In genomic region chrX:24693453-24694202, GRCh38 we compare ENCODE assay signal across 8 cellular contexts. TPM values are rescaled to one million over a fixed set of nuclear protein-coding genes. Genes with fewer than 3 reads are reported as not detected.
DNase-seq lines count a peak whose midpoint lies in the region; ATAC-seq and TF ChIP-seq lines count a peak whose summit lies in the region.

A gene with protein sequence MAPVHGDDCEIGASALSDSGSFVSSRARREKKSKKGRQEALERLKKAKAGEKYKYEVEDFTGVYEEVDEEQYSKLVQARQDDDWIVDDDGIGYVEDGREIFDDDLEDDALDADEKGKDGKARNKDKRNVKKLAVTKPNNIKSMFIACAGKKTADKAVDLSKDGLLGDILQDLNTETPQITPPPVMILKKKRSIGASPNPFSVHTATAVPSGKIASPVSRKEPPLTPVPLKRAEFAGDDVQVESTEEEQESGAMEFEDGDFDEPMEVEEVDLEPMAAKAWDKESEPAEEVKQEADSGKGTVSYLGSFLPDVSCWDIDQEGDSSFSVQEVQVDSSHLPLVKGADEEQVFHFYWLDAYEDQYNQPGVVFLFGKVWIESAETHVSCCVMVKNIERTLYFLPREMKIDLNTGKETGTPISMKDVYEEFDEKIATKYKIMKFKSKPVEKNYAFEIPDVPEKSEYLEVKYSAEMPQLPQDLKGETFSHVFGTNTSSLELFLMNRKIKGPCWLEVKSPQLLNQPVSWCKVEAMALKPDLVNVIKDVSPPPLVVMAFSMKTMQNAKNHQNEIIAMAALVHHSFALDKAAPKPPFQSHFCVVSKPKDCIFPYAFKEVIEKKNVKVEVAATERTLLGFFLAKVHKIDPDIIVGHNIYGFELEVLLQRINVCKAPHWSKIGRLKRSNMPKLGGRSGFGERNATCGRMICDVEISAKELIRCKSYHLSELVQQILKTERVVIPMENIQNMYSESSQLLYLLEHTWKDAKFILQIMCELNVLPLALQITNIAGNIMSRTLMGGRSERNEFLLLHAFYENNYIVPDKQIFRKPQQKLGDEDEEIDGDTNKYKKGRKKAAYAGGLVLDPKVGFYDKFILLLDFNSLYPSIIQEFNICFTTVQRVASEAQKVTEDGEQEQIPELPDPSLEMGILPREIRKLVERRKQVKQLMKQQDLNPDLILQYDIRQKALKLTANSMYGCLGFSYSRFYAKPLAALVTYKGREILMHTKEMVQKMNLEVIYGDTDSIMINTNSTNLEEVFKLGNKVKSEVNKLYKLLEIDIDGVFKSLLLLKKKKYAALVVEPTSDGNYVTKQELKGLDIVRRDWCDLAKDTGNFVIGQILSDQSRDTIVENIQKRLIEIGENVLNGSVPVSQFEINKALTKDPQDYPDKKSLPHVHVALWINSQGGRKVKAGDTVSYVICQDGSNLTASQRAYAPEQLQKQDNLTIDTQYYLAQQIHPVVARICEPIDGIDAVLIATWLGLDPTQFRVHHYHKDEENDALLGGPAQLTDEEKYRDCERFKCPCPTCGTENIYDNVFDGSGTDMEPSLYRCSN (N-terminal part only) (plus strand): TSS chrX:24693918. CDS start chrX:24693962, 44 bp downstream.

- H3F3A ChIP-seq in PC-9 (ENCODE audit: insufficient read depth, low read depth): no peaks in the 10 kb centered on the region

- ATAC-seq in GM21619 (IDR thresholded peaks at IDR 0.05; ENCODE audit: unreplicated experiment): peak; percentile 93
- ATAC-seq in activated T-cell treated with anti-CD3 and anti-CD28 coated beads, Interleukin-2, amount 50 U/mL, for 4 hours: peak; percentile 93 to 96

- H2AFZ ChIP-seq in PC-9: peak within 1 kb of the TSS; percentile 85

- WGBS in esophagus, 2 donors: 0 to 34% methylated on average over 59 to 70 of the region's 70 CpGs

- intact Hi-C loops in PC-9 (cut with micrococcal nuclease; ENCODE audit: unreplicated experiment): no loop called here

- H3K4me1 ChIP-seq in PC-9 (replicated peaks; ENCODE audit: insufficient read depth): peaks cover 13% of the 10 kb centered on the region
- H3K4me1 ChIP-seq in esophagus (ENCODE audit: control insufficient read depth in 2 of 2, insufficient read depth in 2 of 2, low read length in 1 of 2): no peaks in the 10 kb centered on the region
- H3K4me1 ChIP-seq in mucosa of rectum (ENCODE audit: control insufficient read depth in 2 of 2, insufficient read depth in 2 of 2, low read length in 2 of 2): no peaks in the 10 kb centered on the region

- peak; percentile 98 for DNase-seq in DMS53 (lab: John Stamatoyannopoulos, UW)
- DNase-seq in PC-9: peak; percentile 91 to 95
- peak; percentile 41 for DNase-seq in activated T-cell treated with anti-CD3 and anti-CD28 coated beads, Interleukin-2, amount 50 U/mL, for 4 hours
- DNase-seq in stimulated activated CD8-positive, alpha-beta memory T cell treated with anti-CD3 and anti-CD28 coated beads, Interleukin-4, amount 100 ng/mL, for 4 hours (ENCODE audit: low read depth in 2 of 2, low spot score in 1 of 2): peak; percentile 3 to 21

- H3K4me3 ChIP-seq in PC-9 (peak within 1 kb of the TSS; percentile 73), esophagus (ENCODE audit: low read depth in 1 of 2, low read length in 2 of 2) (peak within 1 kb of the TSS; percentile 82 to 83), mucosa of rectum (ENCODE audit: low read length in 2 of 2) (peak within 1 kb of the TSS; percentile 72 to 76)

- H4K20me1 ChIP-seq in PC-9 (ENCODE audit: insufficient read depth): no peaks in the 10 kb centered on the region

- CTCF ChIA-PET in PC-9 (lab: Charles Lee): no interaction called here

- H3K9me3 Mint-ChIP-seq in activated T-cell treated with anti-CD3 and anti-CD28 coated beads, Interleukin-2, amount 50 U/mL, for 4 hours: no peaks in the 10 kb centered on the region

- TF ChIP-seq RAD21 in Ishikawa (IDR thresholded peaks at IDR 0.05; ENCODE audit: low read depth): no peak

- peak within 1 kb of the TSS; percentile 89 for H3K4me3 Mint-ChIP-seq in activated T-cell treated with anti-CD3 and anti-CD28 coated beads, Interleukin-2, amount 50 U/mL, for 4 hours

- H3K27ac ChIP-seq in PC-9 (peak within 1 kb of the TSS; percentile 36; the same call in 1 of the 2 replicates), esophagus (ENCODE audit: low read depth in 2 of 2, low read length in 1 of 2) (peak within 1 kb of the TSS; percentile 89 to 94), mucosa of rectum (ENCODE audit: low read depth in 2 of 2, low read length in 2 of 2) (peak within 1 kb of the TSS; percentile 55 to 63)

- H3K4me1 Mint-ChIP-seq in activated T-cell treated with anti-CD3 and anti-CD28 coated beads, Interleukin-2, amount 50 U/mL, for 4 hours (ENCODE audit: low read depth): peaks cover 6% of the 10 kb centered on the region

- H3K79me2 ChIP-seq in PC-9 (ENCODE audit: low read depth): peaks cover 47% of the 10 kb centered on the region

- no peaks in the 10 kb centered on the region for H3K36me3 ChIP-seq in PC-9 (ENCODE audit: low read depth)
- no peaks in the 10 kb centered on the region for H3K36me3 ChIP-seq in esophagus (ENCODE audit: control insufficient read depth in 2 of 2, insufficient read depth in 2 of 2, low read length in 1 of 2)
- no peaks in the 10 kb centered on the region for H3K36me3 ChIP-seq in mucosa of rectum (ENCODE audit: control insufficient read depth in 2 of 2, insufficient read depth in 2 of 2, low read length in 2 of 2)

- no peaks in the 10 kb centered on the region for H3K9me2 ChIP-seq in PC-9 (ENCODE audit: insufficient read depth)

- no peak for TF ChIP-seq CTCF in PC-9 (conservative IDR thresholded peaks at IDR 0.05)

- H3K9me3 ChIP-seq in PC-9 (ENCODE audit: insufficient read depth, low read depth) (no peaks in the 10 kb centered on the region), esophagus (ENCODE audit: control insufficient read depth in 2 of 2, insufficient read depth in 1 of 2, low read depth in 1 of 2, low read length in 1 of 2) (peaks cover 0 to 3% of the 10 kb centered on the region in 2 donors), mucosa of rectum (ENCODE audit: control insufficient read depth in 2 of 2, low read length in 2 of 2) (no peaks in the 10 kb centered on the region)

- no peaks in the 10 kb centered on the region for H3K36me3 Mint-ChIP-seq in activated T-cell treated with anti-CD3 and anti-CD28 coated beads, Interleukin-2, amount 50 U/mL, for 4 hours (ENCODE audit: insufficient read depth)

- peak within 1 kb of the TSS; percentile 86 for H3K4me2 ChIP-seq in PC-9

- 0 out of 2 replicates have a peak, but pooled peaks have one; percentile 14 for TF ChIP-seq EP300 in Ishikawa (IDR thresholded peaks at IDR 0.05; ENCODE audit: borderline replicate concordance)

- no peaks in the 10 kb centered on the region for H3K27me3 Mint-ChIP-seq in activated T-cell treated with anti-CD3 and anti-CD28 coated beads, Interleukin-2, amount 50 U/mL, for 4 hours (ENCODE audit: low read depth)

- no peaks in the 10 kb centered on the region for H3K27me3 ChIP-seq in PC-9 (ENCODE audit: insufficient read depth, low read depth)
- H3K27me3 ChIP-seq in esophagus (ENCODE audit: control insufficient read depth in 1 of 2, insufficient read depth in 2 of 2, low read length in 2 of 2): no peaks in the 10 kb centered on the region
- no peaks in the 10 kb centered on the region for H3K27me3 ChIP-seq in mucosa of rectum (ENCODE audit: control insufficient read depth in 2 of 2, insufficient read depth in 2 of 2, low read length in 2 of 2)

- no TSS peak for BruUV-seq in PC-9 (replicated peaks; lab: Mats Ljungman, UMichigan)

- peak within 1 kb of the TSS; percentile 70 to 76 for H3K9ac ChIP-seq in mucosa of rectum (ENCODE audit: low read depth in 1 of 2, low read length in 2 of 2)

- POLR2A ChIA-PET in PC-9 (lab: Charles Lee; ENCODE audit: unreplicated experiment): interaction anchor here (0.7 kb wide), 1 partner anchor 199 kb away, joined by 3 read pairs; no protein-coding TSS in a partner anchor

TF ChIP-seq in Ishikawa, 13 proteins besides CTCF, POLR2A, EP300 and RAD21:
- TF ChIP-seq TAF1 (IDR thresholded peaks at IDR 0.05; ENCODE audit: low read depth) (no peak), NFIC (IDR thresholded peaks at IDR 0.05) (0 out of 2 replicates have a peak, but pooled peaks have one; percentile 4), YY1 (IDR thresholded peaks at IDR 0.05; ENCODE audit: low read depth) (no peak), TEAD4 (IDR thresholded peaks at IDR 0.05) (no peak), TCF12 (IDR thresholded peaks at IDR 0.05; ENCODE audit: low read depth) (no peak), EGR1 (IDR thresholded peaks at IDR 0.05) (no peak; the same call in 1 of the 2 replicates), CREB1 (IDR thresholded peaks at IDR 0.05; ENCODE audit: low read depth) (peak; percentile 86)
- TF ChIP-seq, protein P1, sequence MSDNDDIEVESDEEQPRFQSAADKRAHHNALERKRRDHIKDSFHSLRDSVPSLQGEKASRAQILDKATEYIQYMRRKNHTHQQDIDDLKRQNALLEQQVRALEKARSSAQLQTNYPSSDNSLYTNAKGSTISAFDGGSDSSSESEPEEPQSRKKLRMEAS (IDR thresholded peaks at IDR 0.05): peak; percentile 42; the same call in 1 of the 2 replicates

RNA-seq across cellular contexts. Expression of the gene that starts here (rescaled TPM):
- 17.4 and 24.6 TPM in 2 replicates for total RNA-seq in PC-9 (2021)
- total RNA-seq in activated T-cell treated with anti-CD3 and anti-CD28 coated beads, Interleukin-2, amount 50 U/mL, for 4 hours: 10 to 100 TPM; 28.9 to 32.3 (median 30.3) TPM
- polyA plus RNA-seq in esophagus: 1 to 10 TPM; 2.8 to 4.5 TPM

Comparison
In these comparisons a context has a peak if more than half of its experiments do, and no peak if none do; other contexts are left out.
1. Peak in every context shown above with its lines: DNase-seq, ATAC-seq, H3K4me3 ChIP-seq and H3K27ac ChIP-seq.
2. DNase-seq: peak in every context shown above with its lines; median percentile 98 in DMS53; 93 in PC-9; 41 in activated T-cell treated with anti-CD3 and anti-CD28 coated beads, Interleukin-2, amount 50 U/mL, for 4 hours; 12 in stimulated activated CD8-positive, alpha-beta memory T cell treated with anti-CD3 and anti-CD28 coated beads, Interleukin-4, amount 100 ng/mL, for 4 hours.
3. H3K27ac ChIP-seq: peak in every context shown above with its lines; median percentile 92 in esophagus; 59 in mucosa of rectum; 36 in PC-9.